Comparison of ENCODE assay signal across 8 cellular contexts in genomic region chr16:49876716-49877129, GRCh38. TPM values are rescaled to one million over a fixed set of nuclear protein-coding genes. Genes with fewer than 3 reads are reported as not detected.
DNase-seq lines count a peak whose midpoint lies in the region; ATAC-seq and TF ChIP-seq lines count a peak whose summit lies in the region.

No MANE protein-coding gene starts in this region.

- peak; percentile 90 for TF ChIP-seq CTCF in C4-2B (conservative IDR thresholded peaks at IDR 0.05)
- TF ChIP-seq CTCF in HFF-Myc (IDR thresholded peaks at IDR 0.05; ENCODE audit: low read depth, low read length, missing control alignments), result peak; percentile 84
- peak in 3 of 4 experiments; percentile 76 to 97 (median 79) for TF ChIP-seq CTCF in gastroesophageal sphincter (IDR thresholded peaks at IDR 0.05)
- TF ChIP-seq CTCF in parathyroid adenoma (IDR thresholded peaks at IDR 0.05), result peak; percentile 70

- ATAC-seq in gastroesophageal sphincter, result peak; percentile 85
- ATAC-seq in HG03565 (IDR thresholded peaks at IDR 0.05; ENCODE audit: unreplicated experiment), result no peak
- ATAC-seq in HG03520 (IDR thresholded peaks at IDR 0.05; ENCODE audit: unreplicated experiment), result no peak
- no peak for ATAC-seq in HG02870 (IDR thresholded peaks at IDR 0.05; ENCODE audit: unreplicated experiment)

- no peaks in the 10 kb centered on the region for H3K9me3 ChIP-seq in gastroesophageal sphincter
- H3K9me3 ChIP-seq in parathyroid adenoma (ENCODE audit: control insufficient read depth, low read length), result no peaks in the 10 kb centered on the region

- peak overlapping the region; percentile 53 for H3K4me2 ChIP-seq in parathyroid adenoma (ENCODE audit: low read length)

- H2AFZ ChIP-seq in parathyroid adenoma, result peak overlapping the region; percentile 57

- no peak overlapping the region for H3K27ac ChIP-seq in C4-2B
- H3K27ac ChIP-seq in gastroesophageal sphincter, result peak overlapping the region in 3 of 4 donors; percentile 30 to 37 (median 31)
- H3K27ac ChIP-seq in parathyroid adenoma, result no peak overlapping the region

- no peak for TF ChIP-seq POLR2A in gastroesophageal sphincter (IDR thresholded peaks at IDR 0.05)

- H3K27me3 ChIP-seq in gastroesophageal sphincter (peaks cover 27% of the 10 kb centered on the region), parathyroid adenoma (ENCODE audit: control insufficient read depth, insufficient read depth, low read length) (no peaks in the 10 kb centered on the region)

- H3K36me3 ChIP-seq in gastroesophageal sphincter (no peaks in the 10 kb centered on the region), parathyroid adenoma (ENCODE audit: control insufficient read depth, insufficient read depth, low read length) (no peaks in the 10 kb centered on the region)

- H3K79me2 ChIP-seq in parathyroid adenoma, result no peaks in the 10 kb centered on the region

- DNase-seq in HFF-Myc (ENCODE audit: extremely low read depth, low read depth), result no peak
- DNase-seq in activated CD4-positive, alpha-beta T cell treated with anti-CD3 and anti-CD28 coated beads, Interleukin-2, amount 50 U/mL, for 48 hours, result peak; percentile 53 to 62

- H3K4me1 ChIP-seq in gastroesophageal sphincter (peaks cover 0 to 13% (median 7%) of the 10 kb centered on the region in 3 donors), parathyroid adenoma (no peaks in the 10 kb centered on the region)

- TF ChIP-seq EP300 in gastroesophageal sphincter (IDR thresholded peaks at IDR 0.05), result no peak

- WGBS in gastroesophageal sphincter (ENCODE audit: low coverage in 1 of 2), 2 donors, result 17% methylated on average over 1 of the region's 22 CpGs; no CpG with 5 or more reads in 1 of the 2 donors

- H3K4me3 ChIP-seq in HFF-Myc (replicated peaks; ENCODE audit: low read depth, low read length) (no peak overlapping the region), gastroesophageal sphincter (peak overlapping the region; percentile 8 to 48), parathyroid adenoma (ENCODE audit: low read depth, low read length) (peak overlapping the region; percentile 16)

- H3K9ac ChIP-seq in parathyroid adenoma, result no peak overlapping the region

RNA-seq across cellular contexts. Expression of gene ZNF423, which starts 20.8 kb away (rescaled TPM):
- 10 to 100 TPM in 1 of 4 donors, 1 to 10 TPM in 3; 7.0 to 19.7 (median 8.4) TPM for total RNA-seq in gastroesophageal sphincter

Comparison
In these comparisons a context has a peak if more than half of its experiments do, and no peak if none do; other contexts are left out.
1. H3K27ac ChIP-seq: peak in gastroesophageal sphincter (3 of 4); none in C4-2B (single experiment) and parathyroid adenoma (single experiment).
2. Peak in every context shown above with its lines, with median percentiles within 50 percentile points of each other: CTCF ChIP-seq.